Comparison of ENCODE assay signal across 1 cellular context in genomic region chr6:162032620-162033019, GRCh38.
TF ChIP-seq lines count a peak whose summit lies in the region.

No MANE protein-coding gene starts in this region.

TF ChIP-seq in H1, 55 proteins besides CTCF, POLR2A, EP300 and RAD21:
- TF ChIP-seq CHD2 (IDR thresholded peaks at IDR 0.05; ENCODE audit: low read length), result no peak
- no peak for TF ChIP-seq EGR1 (IDR thresholded peaks at IDR 0.05; ENCODE audit: borderline replicate concordance, low read depth, low read length)
- TF ChIP-seq BRCA1 (IDR thresholded peaks at IDR 0.05; ENCODE audit: low read depth, low read length), result no peak
- TF ChIP-seq CBX8 (IDR thresholded peaks at IDR 0.05; ENCODE audit: borderline replicate concordance, low read depth, low read length), result no peak
- no peak for TF ChIP-seq RNF2 (IDR thresholded peaks at IDR 0.05; ENCODE audit: borderline replicate concordance, low read depth, low read length, missing control alignments, poor library complexity, severe bottlenecking)
